In the genomic region with DNA sequence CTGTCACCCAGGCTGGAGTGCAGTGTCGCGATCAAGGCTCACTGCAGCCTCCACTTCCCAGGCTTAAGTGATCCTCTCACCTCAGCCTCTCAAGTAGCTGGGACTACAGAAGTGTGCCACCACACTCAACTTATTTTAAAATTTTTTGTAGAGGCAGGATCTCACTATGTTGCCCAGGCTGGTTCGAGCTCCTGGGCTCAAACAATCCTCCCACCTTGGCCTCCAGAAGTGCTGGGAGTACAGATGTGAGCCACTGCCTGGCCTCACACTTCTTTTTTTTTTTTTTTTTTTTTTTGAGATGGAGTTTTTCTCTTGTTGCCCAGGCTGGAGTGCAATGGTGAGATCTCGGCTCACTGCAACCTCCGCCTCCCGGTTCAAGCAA, we compare ENCODE assay signal across 2 cellular contexts. TPM values are rescaled to one million over a fixed set of nuclear protein-coding genes. Genes with fewer than 3 reads are reported as not detected.
"Had no signal": no experiment of that assay in that cellular context is flagged by ENCODE, and none has a peak within 500 bp of the region (broad histone marks: within the 10 kb centered on the region; RNA-seq: fewer than 3 reads in every experiment).

No MANE protein-coding gene starts in this region.

RNA-seq across cellular contexts. Expression of gene MCHR1, which starts 40.9 kb away (rescaled TPM):
- total RNA-seq: NCI-H460, SJSA1 had no signal
